In the genomic region with DNA sequence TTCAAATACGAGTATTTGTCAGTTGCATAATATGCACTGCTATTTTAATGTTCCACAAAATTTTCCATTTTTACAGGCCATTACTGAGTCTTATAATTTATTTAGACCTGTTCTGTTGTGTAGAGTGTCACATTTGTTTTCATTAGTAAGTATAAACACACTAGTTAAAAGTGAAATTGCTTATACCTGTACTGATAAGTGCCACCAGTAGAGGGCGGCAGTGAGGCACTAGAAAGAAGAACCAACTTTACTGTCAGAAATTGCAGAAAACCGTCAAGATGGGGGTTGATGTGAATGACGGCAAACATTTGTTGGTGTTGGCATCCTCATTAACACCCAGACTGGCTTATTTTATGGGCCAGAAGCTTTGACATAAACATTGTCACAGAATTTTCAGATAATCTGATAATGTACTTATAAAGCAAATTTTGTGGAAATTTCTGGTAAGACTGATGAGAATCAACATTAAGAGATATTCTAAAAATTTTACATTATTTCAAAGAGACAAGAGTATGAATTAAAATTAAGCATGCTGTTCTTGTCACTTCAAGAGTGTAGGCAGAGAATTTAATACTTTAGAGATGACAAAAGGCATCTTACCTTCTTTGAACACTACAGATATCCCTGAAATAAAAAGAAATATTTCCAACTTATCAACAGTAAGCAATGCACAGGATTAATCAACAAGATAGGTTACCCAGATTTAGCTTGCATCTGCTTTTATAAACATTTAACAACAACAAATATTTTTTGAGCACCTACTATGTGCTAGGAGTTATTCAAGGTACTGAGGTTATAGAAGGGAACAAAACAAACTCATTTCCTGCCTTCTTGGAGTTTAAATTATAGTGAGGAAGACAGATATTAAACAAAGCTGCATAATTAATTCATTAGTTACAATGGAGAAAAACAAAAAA, we compare ENCODE assay signal across 8 cellular contexts. TPM values are rescaled to one million over a fixed set of nuclear protein-coding genes. Genes with fewer than 3 reads are reported as not detected.
DNase-seq lines count a peak whose midpoint lies in the region; ATAC-seq, FAIRE-seq and TF ChIP-seq lines count a peak whose summit lies in the region.

No MANE protein-coding gene starts in this region.

- no peaks in the 10 kb centered on the region for H3K27me3 Mint-ChIP-seq in naive B cell

- POLR2A ChIA-PET in endothelial cell of umbilical vein (lab: Charles Lee), result no interaction called here

- DNase-seq in AG20443 (ENCODE audit: low spot score), result peak; percentile 58
- DNase-seq in H4 (ENCODE audit: low spot score), result peak; percentile 46
- peak; percentile 9 for DNase-seq in NCI-H774 (lab: John Stamatoyannopoulos, UW)
- DNase-seq in activated CD8-positive, alpha-beta memory T cell treated with anti-CD3 and anti-CD28 coated beads for 4 hours (ENCODE audit: low read depth in 2 of 2), result peak; percentile 48 to 62
- DNase-seq in endothelial cell of umbilical vein (ENCODE audit: low read depth, low spot score), result peak; percentile 81
- peak; percentile 59 for DNase-seq in naive B cell
- peak; percentile 47 to 65 for DNase-seq in stimulated activated CD8-positive, alpha-beta memory T cell treated with anti-CD3 and anti-CD28 coated beads, Interleukin-7, amount 100 ng/mL, for 4 hours (ENCODE audit: low read depth in 2 of 2)

- CTCF ChIA-PET in endothelial cell of umbilical vein (lab: Charles Lee), result interaction anchor here (2.0 kb wide), 1 partner anchor 108 kb away, joined by 5 read pairs; no protein-coding TSS in a partner anchor

- peak overlapping the region in 2 of 6 donors; percentile 5 to 40 for H3K27ac Mint-ChIP-seq in naive B cell

- H3K9me1 ChIP-seq in endothelial cell of umbilical vein (replicated peaks; ENCODE audit: control insufficient read depth, extremely low read depth, insufficient read depth, low read length), result no peaks in the 10 kb centered on the region

- H3K4me1 Mint-ChIP-seq in naive B cell, result peaks cover 0 to 10% (median 10%) of the 10 kb centered on the region in 3 donors

- no peak overlapping the region for H2AFZ ChIP-seq in endothelial cell of umbilical vein (ENCODE audit: low read depth, low read length)

- intact Hi-C loops in endothelial cell of umbilical vein (cut with micrococcal nuclease), result loop anchor here (1.0 to 2.0 kb wide), 2 partner anchors 37 to 223 kb away; a partner anchor contains a TSS

- H3K9me3 Mint-ChIP-seq in naive B cell, result no peaks in the 10 kb centered on the region

- H3K9me3 ChIP-seq in endothelial cell of umbilical vein (replicated peaks; ENCODE audit: control insufficient read depth, insufficient read depth, low read length), result no peaks in the 10 kb centered on the region

- no peaks in the 10 kb centered on the region for H3K79me2 ChIP-seq in endothelial cell of umbilical vein (ENCODE audit: control insufficient read depth, insufficient read depth, low read length)

- H3K36me3 ChIP-seq in endothelial cell of umbilical vein (ENCODE audit: control insufficient read depth in 2 of 2, extremely low read depth in 1 of 2, insufficient read depth in 2 of 2, low read length in 2 of 2), result no peaks in the 10 kb centered on the region

- TF ChIP-seq POLR2A in endothelial cell of umbilical vein (IDR thresholded peaks at IDR 0.05; ENCODE audit: low read depth, low read length), result no peak

- peaks cover 4% of the 10 kb centered on the region for H3K4me1 ChIP-seq in endothelial cell of umbilical vein (ENCODE audit: control insufficient read depth, extremely low read depth, insufficient read depth, low read length)

- no peaks in the 10 kb centered on the region for H3K27me3 ChIP-seq in endothelial cell of umbilical vein (ENCODE audit: control insufficient read depth in 2 of 2, insufficient read depth in 2 of 2, low read length in 2 of 2)

- peak; percentile 78 to 84 for ATAC-seq in naive B cell (ENCODE audit: low read depth in 2 of 2)
- no peak for ATAC-seq in HG02970 (IDR thresholded peaks at IDR 0.05; ENCODE audit: low FRiP score, unreplicated experiment)

- no TSS peak for BruUV-seq in endothelial cell of umbilical vein (replicated peaks; lab: Mats Ljungman, UMichigan)

- peak overlapping the region in 1 of 8 donors; percentile 66 for H3K4me3 Mint-ChIP-seq in naive B cell

- H3K4me3 ChIP-seq in endothelial cell of umbilical vein (replicated peaks in 1 of 3; ENCODE audit: insufficient read depth in 1 of 3, low read depth in 1 of 3, low read length in 3 of 3), result no peak overlapping the region

- no peak overlapping the region for H3K27ac ChIP-seq in endothelial cell of umbilical vein (ENCODE audit: insufficient read depth, low read depth, low read length)

- dilution Hi-C loops in endothelial cell of umbilical vein (cut with MboI; ENCODE audit: extremely low pct_ligation_motif_present, low sequenced_read_pairs), result no loop called here

- no peaks in the 10 kb centered on the region for H4K20me1 ChIP-seq in endothelial cell of umbilical vein (replicated peaks; ENCODE audit: control insufficient read depth, extremely low read depth, insufficient read depth, low read length)

- TF ChIP-seq CTCF in endothelial cell of umbilical vein (IDR thresholded peaks at IDR 0.05; ENCODE audit: extremely low read depth in 1 of 2, insufficient read depth in 1 of 2, low read depth in 1 of 2, low read length in 2 of 2), result peak; percentile 71 to 86

- peak overlapping the region; percentile 36 for H3K4me2 ChIP-seq in endothelial cell of umbilical vein (ENCODE audit: insufficient read depth, low read length)

- no peak overlapping the region for H3K9ac ChIP-seq in endothelial cell of umbilical vein (replicated peaks; ENCODE audit: extremely low read depth, insufficient read depth, low read length)

- H3K36me3 Mint-ChIP-seq in naive B cell, result peaks cover 7 to 15% of the 10 kb centered on the region in 2 donors

- FAIRE-seq in endothelial cell of umbilical vein (lab: Jason Lieb, UNC), result peak; percentile 8

TF ChIP-seq in endothelial cell of umbilical vein, 7 proteins besides CTCF, POLR2A, EP300 and RAD21:
- TF ChIP-seq POLR2AphosphoS5 (IDR thresholded peaks at IDR 0.05; ENCODE audit: insufficient read depth, low read depth, low read length) (no peak), EZH2 (IDR thresholded peaks at IDR 0.05; ENCODE audit: borderline replicate concordance, low read depth, low read length, severe bottlenecking) (no peak), JUN (IDR thresholded peaks at IDR 0.05; ENCODE audit: borderline replicate concordance, insufficient read depth, insufficient read length, low read depth) (no peak), GATA2 (IDR thresholded peaks at IDR 0.05; ENCODE audit: insufficient read depth, insufficient read length, low read depth, low read length) (no peak), FOS (IDR thresholded peaks at IDR 0.05; ENCODE audit: borderline replicate concordance, insufficient read depth, low read length) (no peak), MYC (IDR thresholded peaks at IDR 0.05; ENCODE audit: low read depth, low read length) (no peak)
- TF ChIP-seq, protein P1, sequence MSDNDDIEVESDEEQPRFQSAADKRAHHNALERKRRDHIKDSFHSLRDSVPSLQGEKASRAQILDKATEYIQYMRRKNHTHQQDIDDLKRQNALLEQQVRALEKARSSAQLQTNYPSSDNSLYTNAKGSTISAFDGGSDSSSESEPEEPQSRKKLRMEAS (IDR thresholded peaks at IDR 0.05; ENCODE audit: insufficient read depth, insufficient read length), result no peak

RNA-seq across cellular contexts. Expression of a gene that starts 24.9 kb away (rescaled TPM):
- 9.0 and 15.7 TPM in 2 replicates for total RNA-seq in H4 (2014; rRNA removed; shearing (Covaris generic))
- total RNA-seq in endothelial cell of umbilical vein, result 3.3 and 5.5 TPM in 2 replicates
- polyA plus RNA-seq in endothelial cell of umbilical vein, result 1.4 and 1.5 TPM in 2 replicates
- polyA plus RNA-seq in endothelial cell of umbilical vein (2011; cell fraction: cytosol; rRNA removed), result 1.3 and 1.5 TPM in 2 replicates
- polyA plus RNA-seq in endothelial cell of umbilical vein (2011; cell fraction: nucleus; rRNA removed), result 6.8 and 9.0 TPM in 2 replicates
- 3.0 and 4.4 TPM in 2 replicates for polyA plus RNA-seq in endothelial cell of umbilical vein (2012)
- polyA minus RNA-seq in endothelial cell of umbilical vein, result 4.4 and 8.8 TPM in 2 replicates
- polyA minus RNA-seq in endothelial cell of umbilical vein (2011; cell fraction: cytosol; rRNA and poly(A)+ RNA removed), result 3.0 TPM
- 16.5 and 20.4 TPM in 2 replicates for polyA minus RNA-seq in endothelial cell of umbilical vein (2011; cell fraction: nucleus; rRNA and poly(A)+ RNA removed)
- polyA plus RNA-seq in naive B cell (ENCODE audit: low read depth in 6 of 6), result 1 to 10 TPM in 5 of 6 donors, not detected in 1; 3.9 to 7.3 (median 5.3) TPM

RNA-seq across cellular contexts. Expression of a gene that starts 36.3 kb away (rescaled TPM):
- 7.5 and 22.1 TPM in 2 replicates for total RNA-seq in H4 (2014; rRNA removed; shearing (Covaris generic))
- 11.9 and 13.9 TPM in 2 replicates for total RNA-seq in endothelial cell of umbilical vein
- 3.0 and 3.9 TPM in 2 replicates for polyA plus RNA-seq in endothelial cell of umbilical vein
- polyA plus RNA-seq in endothelial cell of umbilical vein (2011; cell fraction: cytosol; rRNA removed), result 4.9 and 6.9 TPM in 2 replicates
- 2.9 and 3.5 TPM in 2 replicates for polyA plus RNA-seq in endothelial cell of umbilical vein (2011; cell fraction: nucleus; rRNA removed)
- polyA plus RNA-seq in endothelial cell of umbilical vein (2012), result 7.8 and 13.8 TPM in 2 replicates
- polyA minus RNA-seq in endothelial cell of umbilical vein, result 5.3 and 6.3 TPM in 2 replicates
- polyA minus RNA-seq in endothelial cell of umbilical vein (2011; cell fraction: cytosol; rRNA and poly(A)+ RNA removed), result 3.3 TPM
- 7.7 and 9.1 TPM in 2 replicates for polyA minus RNA-seq in endothelial cell of umbilical vein (2011; cell fraction: nucleus; rRNA and poly(A)+ RNA removed)
- 100 to 1,000 TPM in 2 of 6 donors, 10 to 100 TPM in 4; 69.1 to 171 (median 80.5) TPM for polyA plus RNA-seq in naive B cell (ENCODE audit: low read depth in 6 of 6)

Comparison
In these comparisons a context has a peak if more than half of its experiments do, and no peak if none do; other contexts are left out.
1. DNase-seq: peak in every context shown above with its lines; median percentile 81 in endothelial cell of umbilical vein; 59 in naive B cell; 58 in AG20443; 56 in stimulated activated CD8-positive, alpha-beta memory T cell treated with anti-CD3 and anti-CD28 coated beads, Interleukin-7, amount 100 ng/mL, for 4 hours; 55 in activated CD8-positive, alpha-beta memory T cell treated with anti-CD3 and anti-CD28 coated beads for 4 hours; 46 in H4; 9 in NCI-H774.